2 cellular contexts compared by ENCODE assay signal in genomic region chr15:67977690-67978089, GRCh38.
TF ChIP-seq lines count a peak whose summit lies in the region.

No MANE protein-coding gene starts in this region.

TF ChIP-seq in GM23338, 12 proteins besides CTCF, POLR2A, EP300 and RAD21 (continued from another document):
- TF ChIP-seq ZNF331 (CRISPR knock-in tag; IDR thresholded peaks at IDR 0.05; ENCODE audit: low read depth) (no peak), STAT1 (IDR thresholded peaks at IDR 0.05; ENCODE audit: unreplicated experiment) (no peak), EZH2phosphoT487 (IDR thresholded peaks at IDR 0.05; ENCODE audit: unreplicated experiment) (no peak), POLR2AphosphoS5 (IDR thresholded peaks at IDR 0.05; ENCODE audit: low read depth) (no peak), NANOG (IDR thresholded peaks at IDR 0.05; ENCODE audit: borderline replicate concordance) (no peak), EZH2 (IDR thresholded peaks at IDR 0.05; ENCODE audit: low read depth, unreplicated experiment) (no peak), ZNF462 (CRISPR knock-in tag; IDR thresholded peaks at IDR 0.05) (no peak), CREB1 (CRISPR knock-in tag; IDR thresholded peaks at IDR 0.05; ENCODE audit: low read depth) (no peak), REST (IDR thresholded peaks at IDR 0.05; ENCODE audit: unreplicated experiment) (no peak)

TF ChIP-seq in K562, 482 proteins besides CTCF, POLR2A, EP300 and RAD21 (continued from another document):
- 0 out of 2 replicates have a peak, but pooled peaks have one; percentile 57 for TF ChIP-seq KLF6 (CRISPR knock-in tag; IDR thresholded peaks at IDR 0.05; ENCODE audit: borderline replicate concordance)
- no peak for TF ChIP-seq ZNF740 (CRISPR knock-in tag; IDR thresholded peaks at IDR 0.05)
- 0 out of 4 replicates have a peak, but pooled peaks of 1 of the 2 experiments have one; percentile 33 for TF ChIP-seq ZNF740 (tag; IDR thresholded peaks at IDR 0.05)
- 0 out of 2 replicates have a peak, but pooled peaks have one; percentile 25 for TF ChIP-seq SMAD3 (CRISPR knock-in tag; conservative IDR thresholded peaks at IDR 0.05)
- TF ChIP-seq HNRNPLL (IDR thresholded peaks at IDR 0.05; ENCODE audit: low read depth, low read length, poor library complexity, severe bottlenecking) = no peak
- TF ChIP-seq TEAD1 (CRISPR knock-in tag; IDR thresholded peaks at IDR 0.05) = peak in 1 of 2 experiments; percentile 43; a peak in 1 of 4 replicates
- no peak for TF ChIP-seq NR2C1 (IDR thresholded peaks at IDR 0.05)
- peak; percentile 52 for TF ChIP-seq NR2C1 (tag; IDR thresholded peaks at IDR 0.05)
- 0 out of 2 replicates have a peak, but pooled peaks have one; percentile 38 for TF ChIP-seq DMBX1 (CRISPR knock-in tag; IDR thresholded peaks at IDR 0.05; ENCODE audit: borderline replicate concordance)
- peak; percentile 71; the same call in 1 of the 2 replicates for TF ChIP-seq CREB3 (tag; conservative IDR thresholded peaks at IDR 0.05; ENCODE audit: low read depth)
- TF ChIP-seq E2F6 (IDR thresholded peaks at IDR 0.05; ENCODE audit: borderline replicate concordance in 1 of 2, extremely low read depth in 1 of 2, insufficient read depth in 1 of 2, insufficient read length in 1 of 2, low read depth in 1 of 2, low read length in 1 of 2, poor library complexity in 1 of 2, severe bottlenecking in 1 of 2) = no peak
- peak; percentile 67; the same call in 1 of the 2 replicates for TF ChIP-seq PTRF (tag; IDR thresholded peaks at IDR 0.05)
- no peak for TF ChIP-seq ZNF280B (CRISPR knock-in tag; IDR thresholded peaks at IDR 0.05)
- TF ChIP-seq SMAD4 (CRISPR knock-in tag; conservative IDR thresholded peaks at IDR 0.05) = 0 out of 2 replicates have a peak, but pooled peaks have one; percentile 40
- TF ChIP-seq ZNF766 (CRISPR knock-in tag; conservative IDR thresholded peaks at IDR 0.05) = 0 out of 2 replicates have a peak, but pooled peaks have one; percentile 42
- no peak for TF ChIP-seq SNAPC5 (CRISPR knock-in tag; IDR thresholded peaks at IDR 0.05)
- peak in 1 of 2 experiments; percentile 47; a peak in 1 of 4 replicates for TF ChIP-seq ZNF639 (CRISPR knock-in tag; conservative IDR thresholded peaks at IDR 0.05 in 1 of 2, IDR thresholded peaks at IDR 0.05 in 1 of 2)
- peak; percentile 27; the same call in 1 of the 2 replicates for TF ChIP-seq ZNF449 (CRISPR knock-in tag; IDR thresholded peaks at IDR 0.05)
- TF ChIP-seq PTTG1 (tag; IDR thresholded peaks at IDR 0.05; ENCODE audit: low read depth) = peak; percentile 86
- TF ChIP-seq ZNF592 (IDR thresholded peaks at IDR 0.05) = peak; percentile 84
- TF ChIP-seq ZNF644 (tag; IDR thresholded peaks at IDR 0.05; ENCODE audit: low read depth) = 0 out of 2 replicates have a peak, but pooled peaks have one; percentile 50
- TF ChIP-seq DDX20 (tag; IDR thresholded peaks at IDR 0.05; ENCODE audit: low read depth) = peak; percentile 90
